3 cellular contexts compared by ENCODE assay signal in the genomic region with DNA sequence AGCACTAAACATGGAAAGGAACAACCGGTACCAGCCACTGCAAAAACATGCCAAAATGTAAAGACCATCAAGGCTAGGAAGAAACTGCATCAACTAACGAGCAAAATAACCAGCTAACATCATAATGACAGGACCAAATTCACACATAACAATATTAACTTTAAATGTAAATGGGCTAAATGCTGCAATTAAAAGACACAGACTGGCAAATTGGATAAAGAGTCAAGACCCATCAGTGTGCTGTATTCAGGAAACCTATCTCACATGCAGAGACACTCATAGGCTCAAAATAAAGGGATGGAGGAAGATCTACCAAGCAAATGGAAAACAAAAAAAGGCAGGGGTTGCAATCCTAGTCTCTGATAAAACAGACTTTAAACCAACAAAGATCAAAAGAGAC. TPM values are rescaled to one million over a fixed set of nuclear protein-coding genes. Genes with fewer than 3 reads are reported as not detected.
"Had no signal": no experiment of that assay in that cellular context is flagged by ENCODE, and none has a peak within 500 bp of the region (broad histone marks: within the 10 kb centered on the region; RNA-seq: fewer than 3 reads in every experiment).

No MANE protein-coding gene starts in this region.

RNA-seq across cellular contexts. Expression of a gene that starts 21.5 kb away (rescaled TPM):
- total RNA-seq: activated CD4-positive, alpha-beta T cell treated with anti-CD3 and anti-CD28 coated beads, Interleukin-2, amount 10 ng/mL, durations not matched to agents 24 days and 14 days; activated CD8-positive, alpha-beta memory T cell treated with anti-CD3 and anti-CD28 coated beads for 36 hours; activated CD8-positive, alpha-beta T cell treated with anti-CD3 and anti-CD28 coated beads for 36 hours had no signal
